8 cellular contexts compared by ENCODE assay signal in the genomic region with DNA sequence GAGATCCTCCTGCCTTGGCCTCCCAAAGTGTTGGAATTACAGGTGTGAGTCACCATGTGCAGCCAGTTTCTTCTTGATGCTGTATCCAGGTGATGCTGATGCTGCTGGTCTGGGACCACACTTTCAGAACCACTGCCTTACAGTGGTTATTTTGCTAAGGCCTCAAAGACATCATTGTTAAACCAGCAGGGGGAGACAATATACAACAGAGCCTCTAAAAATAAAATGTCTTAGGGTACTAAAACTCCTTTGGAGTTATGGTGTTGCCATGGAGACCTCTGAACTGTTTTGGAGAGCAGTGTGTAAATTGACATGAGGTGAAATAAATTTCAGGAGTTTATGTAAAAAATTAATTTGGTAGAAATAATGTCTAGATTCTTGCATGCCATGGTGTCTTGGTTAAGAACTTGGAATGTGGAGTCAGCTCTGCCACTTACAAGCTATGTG. TPM values are rescaled to one million over a fixed set of nuclear protein-coding genes. Genes with fewer than 3 reads are reported as not detected.
DNase-seq lines count a peak whose midpoint lies in the region; ATAC-seq, FAIRE-seq and TF ChIP-seq lines count a peak whose summit lies in the region.

No MANE protein-coding gene starts in this region.

- H3K27me3 Mint-ChIP-seq in CD4-positive, CD25-positive, alpha-beta regulatory T cell = peaks cover 22% of the 10 kb centered on the region

- H3K27ac Mint-ChIP-seq in CD4-positive, CD25-positive, alpha-beta regulatory T cell = peak overlapping the region; percentile 20 to 98 (median 96)

- peak; percentile 32 to 41 for ATAC-seq in CD4-positive, CD25-positive, alpha-beta regulatory T cell (ENCODE audit: low read depth in 2 of 2)
- ATAC-seq in GM18870 (IDR thresholded peaks at IDR 0.05; ENCODE audit: unreplicated experiment) (peak; percentile 40), GM21619 (IDR thresholded peaks at IDR 0.05; ENCODE audit: unreplicated experiment) (no peak)

- peak; percentile 60 for TF ChIP-seq CTCF in epithelial cell of esophagus (IDR thresholded peaks at IDR 0.05; ENCODE audit: insufficient read depth, low read depth, low read length, missing control alignments)

- peak overlapping the region; percentile 91 to 97 (median 92) for H3K4me3 Mint-ChIP-seq in CD4-positive, CD25-positive, alpha-beta regulatory T cell

- no peaks in the 10 kb centered on the region for H3K9me3 ChIP-seq in CD4-positive, CD25-positive, alpha-beta regulatory T cell (ENCODE audit: control insufficient read depth in 2 of 2, low read length in 2 of 2)

- DNase-seq in CD4-positive, CD25-positive, alpha-beta regulatory T cell = peak; percentile 34 to 78 (median 74)
- DNase-seq in NCI-H2107 (lab: John Stamatoyannopoulos, UW) (peak; percentile 56), epithelial cell of esophagus (ENCODE audit: low read depth) (peak; percentile 72), myocyte (ENCODE audit: low read depth) (peak; percentile 81)
- no peak for DNase-seq in activated CD4-positive, CD25-positive, alpha-beta regulatory T cell (lab: John Stamatoyannopoulos, UW)

- H3K9me3 Mint-ChIP-seq in CD4-positive, CD25-positive, alpha-beta regulatory T cell = no peaks in the 10 kb centered on the region

- no peaks in the 10 kb centered on the region for H3K36me3 ChIP-seq in CD4-positive, CD25-positive, alpha-beta regulatory T cell (ENCODE audit: control insufficient read depth, insufficient read depth, low read length)

- peaks cover 20% of the 10 kb centered on the region for H3K4me1 ChIP-seq in CD4-positive, CD25-positive, alpha-beta regulatory T cell (ENCODE audit: control insufficient read depth, insufficient read depth, low read length, poor library complexity, severe bottlenecking)

- H3K4me1 Mint-ChIP-seq in CD4-positive, CD25-positive, alpha-beta regulatory T cell = peaks cover 22 to 32% (median 28%) of the 10 kb centered on the region in 4 donors

- H3K27ac ChIP-seq in CD4-positive, CD25-positive, alpha-beta regulatory T cell (ENCODE audit: insufficient read depth, low read length, poor library complexity, severe bottlenecking) = peak overlapping the region; percentile 86

- peak; percentile 60 for FAIRE-seq in TTC549 (lab: Jason Lieb, UNC)

- H3K27me3 ChIP-seq in CD4-positive, CD25-positive, alpha-beta regulatory T cell (ENCODE audit: control insufficient read depth, insufficient read depth, low read length) = peaks cover 4% of the 10 kb centered on the region

- H3K4me3 ChIP-seq in CD4-positive, CD25-positive, alpha-beta regulatory T cell (ENCODE audit: low read depth, low read length) = peak overlapping the region; percentile 61
- no peak overlapping the region for H3K4me3 ChIP-seq in epithelial cell of esophagus (ENCODE audit: low read length)

- no peaks in the 10 kb centered on the region for H3K36me3 Mint-ChIP-seq in CD4-positive, CD25-positive, alpha-beta regulatory T cell

RNA-seq across cellular contexts. Expression of a gene that starts 1.1 kb away (rescaled TPM):
- total RNA-seq in CD4-positive, CD25-positive, alpha-beta regulatory T cell = 4.3 TPM
- polyA plus RNA-seq in CD4-positive, CD25-positive, alpha-beta regulatory T cell = 1 to 10 TPM in 2 of 4 donors, under 1 TPM in 2; 0.96 to 1.9 (median 1.0) TPM
- 0.88 and 3.8 TPM in 2 replicates for total RNA-seq in myocyte
- 0.54 TPM for polyA plus RNA-seq in myocyte (2012)

RNA-seq across cellular contexts. Expression of a gene that starts 18.6 kb away (rescaled TPM):
- 35.6 TPM for total RNA-seq in CD4-positive, CD25-positive, alpha-beta regulatory T cell
- polyA plus RNA-seq in CD4-positive, CD25-positive, alpha-beta regulatory T cell = 10 to 100 TPM; 34.8 to 46.2 (median 38.4) TPM
- total RNA-seq in myocyte = 8.9 and 14.5 TPM in 2 replicates
- 14.3 TPM for polyA plus RNA-seq in myocyte (2012)

RNA-seq across cellular contexts. Expression of a gene that starts 55.8 kb away (rescaled TPM):
- total RNA-seq in CD4-positive, CD25-positive, alpha-beta regulatory T cell = 46.0 TPM
- polyA plus RNA-seq in CD4-positive, CD25-positive, alpha-beta regulatory T cell = 10 to 100 TPM; 61.6 to 90.0 (median 78.6) TPM
- total RNA-seq in myocyte = 38.4 and 41.6 TPM in 2 replicates
- 119 TPM for polyA plus RNA-seq in myocyte (2012)

Comparison
In these comparisons a context has a peak if more than half of its experiments do, and no peak if none do; other contexts are left out.
1. DNase-seq: peak in CD4-positive, CD25-positive, alpha-beta regulatory T cell (3 of 3), NCI-H2107 (single experiment), epithelial cell of esophagus (single experiment) and myocyte (single experiment); none in activated CD4-positive, CD25-positive, alpha-beta regulatory T cell (0 of 4).